ENCODE assay signal across 14 cellular contexts in the genomic region with DNA sequence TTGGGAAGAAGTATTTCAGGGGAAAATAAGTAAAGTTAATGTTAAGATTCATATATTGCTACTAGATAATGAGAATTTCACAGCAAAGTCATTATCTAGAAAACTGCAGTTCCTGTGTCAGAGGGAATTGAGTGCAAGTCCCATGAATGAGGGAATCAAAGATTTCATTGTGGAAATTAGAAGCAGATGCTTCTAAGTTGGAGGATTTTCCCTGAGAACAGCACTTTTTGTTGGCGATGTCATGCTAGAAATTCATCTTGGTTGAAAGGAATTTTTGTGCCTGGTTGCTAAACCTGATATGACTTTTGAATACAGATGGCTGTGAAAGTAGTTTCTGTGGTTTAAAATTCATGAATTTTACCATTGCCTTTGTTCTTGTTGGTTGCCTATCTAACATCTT. TPM values are rescaled to one million over a fixed set of nuclear protein-coding genes. Genes with fewer than 3 reads are reported as not detected.
DNase-seq lines count a peak whose midpoint lies in the region; ATAC-seq and TF ChIP-seq lines count a peak whose summit lies in the region.
"Had no signal": no experiment of that assay in that cellular context is flagged by ENCODE, and none has a peak within 500 bp of the region (broad histone marks: within the 10 kb centered on the region; RNA-seq: fewer than 3 reads in every experiment).

No MANE protein-coding gene starts in this region.

- H3K4me3 ChIP-seq in skeletal muscle satellite cell (ENCODE audit: low read length) = peak overlapping the region; percentile 2

- H3K27ac Mint-ChIP-seq in HFFc6 = peak overlapping the region; percentile 70
- no peak overlapping the region for H3K27ac Mint-ChIP-seq in activated naive CD4-positive, alpha-beta T cell treated with anti-CD3 and anti-CD28 coated beads, Interleukin-2, amount 10 ng/mL, durations not matched to agents 7 days and 5 days

- no peaks in the 10 kb centered on the region for H3K9me3 Mint-ChIP-seq in HFFc6
- no peaks in the 10 kb centered on the region for H3K9me3 Mint-ChIP-seq in activated naive CD4-positive, alpha-beta T cell treated with anti-CD3 and anti-CD28 coated beads, Interleukin-2, amount 10 ng/mL, durations not matched to agents 7 days and 5 days
- H3K9me3 Mint-ChIP-seq: nephron progenitor cell; stimulated activated naive CD8-positive, alpha-beta T cell treated with anti-CD3 and anti-CD28 coated beads, Interleukin-15, amount 100 ng/mL, for 72 hours had no signal

- peaks cover 49% of the 10 kb centered on the region for H3K36me3 Mint-ChIP-seq in HFFc6 (ENCODE audit: low read depth)
- no peaks in the 10 kb centered on the region for H3K36me3 Mint-ChIP-seq in activated naive CD4-positive, alpha-beta T cell treated with anti-CD3 and anti-CD28 coated beads, Interleukin-2, amount 10 ng/mL, durations not matched to agents 7 days and 5 days

- DNase-seq in HFFc6 (no peak), brain pericyte (ENCODE audit: low read depth, low spot score) (peak; percentile 24), left ventricle myocardium superior (no peak), amniotic stem cell (lab: John Stamatoyannopoulos, UW) (no peak), occipital lobe (lab: John Stamatoyannopoulos, UW) (no peak)
- no peak for DNase-seq in activated naive CD4-positive, alpha-beta T cell treated with anti-CD3 and anti-CD28 coated beads, Interleukin-2, amount 10 ng/mL, durations not matched to agents 7 days and 5 days
- DNase-seq: DMS 273 treated with DMSO at 0.1 percent for 48 hours, KG1, NCI-H2107, nephron progenitor cell, T-helper 9 cell had no signal

- intact Hi-C loops in left ventricle myocardium superior (cut with micrococcal nuclease) = no loop called here

- peak overlapping the region; percentile 55 for H3K9ac ChIP-seq in skeletal muscle satellite cell (ENCODE audit: low read depth, low read length)

- peaks cover 96% of the 10 kb centered on the region for H3K4me1 Mint-ChIP-seq in HFFc6 (ENCODE audit: low read depth)
- peaks cover 6% of the 10 kb centered on the region for H3K4me1 Mint-ChIP-seq in activated naive CD4-positive, alpha-beta T cell treated with anti-CD3 and anti-CD28 coated beads, Interleukin-2, amount 10 ng/mL, durations not matched to agents 7 days and 5 days

- H3K4me2 ChIP-seq in skeletal muscle satellite cell (ENCODE audit: low read length) = peak overlapping the region; percentile 54

- H3K27me3 Mint-ChIP-seq in HFFc6 (ENCODE audit: insufficient read depth) = peaks cover 3% of the 10 kb centered on the region
- H3K27me3 Mint-ChIP-seq in activated naive CD4-positive, alpha-beta T cell treated with anti-CD3 and anti-CD28 coated beads, Interleukin-2, amount 10 ng/mL, durations not matched to agents 7 days and 5 days = peaks cover 9% of the 10 kb centered on the region
- H3K27me3 Mint-ChIP-seq: stimulated activated naive CD8-positive, alpha-beta T cell treated with anti-CD3 and anti-CD28 coated beads, Interleukin-15, amount 100 ng/mL, for 72 hours had no signal

- H3K27me3 ChIP-seq in skeletal muscle satellite cell (ENCODE audit: control insufficient read depth, insufficient read depth, low read length) = no peaks in the 10 kb centered on the region

- TF ChIP-seq CTCF in HFFc6 (IDR thresholded peaks at IDR 0.05) = no peak

- CTCF ChIA-PET in activated naive CD4-positive, alpha-beta T cell treated with anti-CD3 and anti-CD28 coated beads, Interleukin-2, amount 10 ng/mL, durations not matched to agents 7 days and 5 days (lab: Charles Lee) = no interaction called here

- H3K4me1 ChIP-seq in skeletal muscle satellite cell (ENCODE audit: control insufficient read depth, insufficient read depth, low read length) = peaks cover 88% of the 10 kb centered on the region

- peak; percentile 63 for ATAC-seq in left ventricle myocardium superior
- ATAC-seq in HG03432 (IDR thresholded peaks at IDR 0.05; ENCODE audit: unreplicated experiment) = no peak

- peak overlapping the region; percentile 63 for H3K4me3 Mint-ChIP-seq in HFFc6
- H3K4me3 Mint-ChIP-seq in activated naive CD4-positive, alpha-beta T cell treated with anti-CD3 and anti-CD28 coated beads, Interleukin-2, amount 10 ng/mL, durations not matched to agents 7 days and 5 days = no peak overlapping the region
- H3K4me3 Mint-ChIP-seq: nephron progenitor cell had no signal

- no peaks in the 10 kb centered on the region for H3K9me3 ChIP-seq in skeletal muscle satellite cell (replicated peaks; ENCODE audit: low read length)

- H3K36me3 ChIP-seq in skeletal muscle satellite cell (ENCODE audit: insufficient read depth, low read length) = peaks cover 38% of the 10 kb centered on the region

RNA-seq across cellular contexts. Expression of a gene that starts 25.6 kb away (rescaled TPM):
- 100 to 1,000 TPM; 379 to 565 (median 420) TPM for total RNA-seq in HFFc6 (2021; fragmentation: NEBNext Ultra II Directional; extraction: Animal tissue kit (Norgen Biotek cat#: 25700))
- total RNA-seq in left ventricle myocardium superior (11.1 TPM), occipital lobe (20.3 TPM)
- total RNA-seq in skeletal muscle satellite cell (2012; rRNA removed) = 148 and 178 TPM in 2 replicates

Comparison
In these comparisons a context has a peak if more than half of its experiments do, and no peak if none do; other contexts are left out.
1. RNA of a gene that starts 25.6 kb away (total RNA-seq): 379 to 565 TPM in HFFc6; 20.3 TPM in occipital lobe (single experiment) and 11.1 TPM in left ventricle myocardium superior (single experiment); every median in the first group is over 10 times any median in the second.